12 cellular contexts compared by ENCODE assay signal in genomic region chr10:109977382-109977806, GRCh38. TPM values are rescaled to one million over a fixed set of nuclear protein-coding genes. Genes with fewer than 3 reads are reported as not detected.
DNase-seq lines count a peak whose midpoint lies in the region; ATAC-seq, FAIRE-seq and TF ChIP-seq lines count a peak whose summit lies in the region.
"Had no signal": no experiment of that assay in that cellular context is flagged by ENCODE, and none has a peak within 500 bp of the region (broad histone marks: within the 10 kb centered on the region; RNA-seq: fewer than 3 reads in every experiment).

No MANE protein-coding gene starts in this region.

- H3K4me1 ChIP-seq in A549 (peaks cover 37% of the 10 kb centered on the region), HUES48 (ENCODE audit: control insufficient read depth, insufficient read depth, low read length) (peaks cover 10% of the 10 kb centered on the region), duodenal mucosa (ENCODE audit: control insufficient read depth in 1 of 2, insufficient read depth in 2 of 2, low read length in 2 of 2) (peaks cover 47 to 57% of the 10 kb centered on the region in 2 donors), mucosa of rectum (ENCODE audit: control insufficient read depth in 2 of 2, insufficient read depth in 2 of 2, low read length in 2 of 2) (peaks cover 30 to 38% of the 10 kb centered on the region in 2 donors)

- no peak overlapping the region for H3K4me3 Mint-ChIP-seq in activated T-cell treated with anti-CD3 and anti-CD28 coated beads, Interleukin-2, amount 50 U/mL, for 4 hours
- H3K4me3 Mint-ChIP-seq: naive B cell had no signal

- H3K27ac ChIP-seq in A549 (peak overlapping the region; percentile 46 to 47; a peak in 3 of 6 replicates), HUES48 (ENCODE audit: low read depth, low read length) (peak overlapping the region; percentile 56), duodenal mucosa (ENCODE audit: low read depth, low read length) (peak overlapping the region; percentile 68), mucosa of rectum (ENCODE audit: low read depth in 2 of 2, low read length in 2 of 2) (peak overlapping the region; percentile 85 to 86)

- H3K9me3 Mint-ChIP-seq in activated T-cell treated with anti-CD3 and anti-CD28 coated beads, Interleukin-2, amount 50 U/mL, for 4 hours, result no peaks in the 10 kb centered on the region
- H3K9me3 Mint-ChIP-seq: naive B cell had no signal

- H3K4me1 Mint-ChIP-seq in activated T-cell treated with anti-CD3 and anti-CD28 coated beads, Interleukin-2, amount 50 U/mL, for 4 hours (ENCODE audit: low read depth), result peaks cover 17% of the 10 kb centered on the region
- H3K4me1 Mint-ChIP-seq: naive B cell had no signal

- H3K4me3 ChIP-seq in A549 (no peak overlapping the region), HUES48 (ENCODE audit: low read depth, low read length) (no peak overlapping the region), duodenal mucosa (ENCODE audit: low read depth in 1 of 2, low read length in 2 of 2) (peak overlapping the region; percentile 3 to 33), mucosa of rectum (ENCODE audit: low read length in 2 of 2) (peak overlapping the region; percentile 36 to 56)

- no peak for TF ChIP-seq CTCF in A549 (IDR thresholded peaks at IDR 0.05)

- no peaks in the 10 kb centered on the region for H3K36me3 Mint-ChIP-seq in activated T-cell treated with anti-CD3 and anti-CD28 coated beads, Interleukin-2, amount 50 U/mL, for 4 hours (ENCODE audit: insufficient read depth)
- H3K36me3 Mint-ChIP-seq: naive B cell had no signal

- WGBS in A549 (ENCODE audit: missing lambda C conversion rate), result 13% methylated on average over 6 of the region's 6 CpGs

- FAIRE-seq in A549 (lab: Jason Lieb, UNC), result no peak
- FAIRE-seq: frontal cortex, urothelium cell line had no signal

- H3K36me3 ChIP-seq in HUES48 (ENCODE audit: control insufficient read depth, insufficient read depth, low read length), result no peaks in the 10 kb centered on the region
- H3K36me3 ChIP-seq in duodenal mucosa (ENCODE audit: control insufficient read depth in 1 of 2, insufficient read depth in 2 of 2, low read length in 2 of 2), result no peaks in the 10 kb centered on the region
- no peaks in the 10 kb centered on the region for H3K36me3 ChIP-seq in mucosa of rectum (ENCODE audit: control insufficient read depth in 2 of 2, insufficient read depth in 2 of 2, low read length in 2 of 2)

- TF ChIP-seq EP300 in A549 (IDR thresholded peaks at IDR 0.05), result no peak

- no peaks in the 10 kb centered on the region for H3K27me3 Mint-ChIP-seq in activated T-cell treated with anti-CD3 and anti-CD28 coated beads, Interleukin-2, amount 50 U/mL, for 4 hours (ENCODE audit: low read depth)
- H3K27me3 Mint-ChIP-seq: naive B cell had no signal

- ATAC-seq in A549, result peak in 1 of 2 experiments; percentile 75; a peak in 3 of 6 replicates
- ATAC-seq in GM19467 (IDR thresholded peaks at IDR 0.05; ENCODE audit: unreplicated experiment), result no peak
- ATAC-seq in activated T-cell treated with anti-CD3 and anti-CD28 coated beads, Interleukin-2, amount 50 U/mL, for 4 hours, result no peak

- no peaks in the 10 kb centered on the region for H3K27me3 ChIP-seq in HUES48 (ENCODE audit: control insufficient read depth, insufficient read depth, low read length)
- H3K27me3 ChIP-seq in duodenal mucosa (ENCODE audit: control insufficient read depth in 1 of 2, insufficient read depth in 2 of 2, low read length in 2 of 2), result no peaks in the 10 kb centered on the region
- H3K27me3 ChIP-seq in mucosa of rectum (ENCODE audit: control insufficient read depth in 2 of 2, insufficient read depth in 2 of 2, low read length in 2 of 2), result no peaks in the 10 kb centered on the region

- TF ChIP-seq RAD21 in A549 (conservative IDR thresholded peaks at IDR 0.05 in 1 of 2, IDR thresholded peaks at IDR 0.05 in 1 of 2), result no peak

- CTCF ChIA-PET in A549 (lab: Yijun Ruan, JAX), result no interaction called here

- DNase-seq in A549 (ENCODE audit: low read depth in 1 of 2, low spot score in 1 of 2), result peak in 1 of 2 experiments; percentile 54
- DNase-seq in cerebellar nuclear complex (lab: John Stamatoyannopoulos, UW), result no peak
- no peak for DNase-seq in UCSD-AML1 (lab: John Stamatoyannopoulos, UW; ENCODE audit: unreplicated experiment)
- DNase-seq in activated T-cell treated with anti-CD3 and anti-CD28 coated beads, Interleukin-2, amount 50 U/mL, for 4 hours, result no peak
- DNase-seq: naive B cell, NCI-H526 treated with DMSO at 0.1 percent for 48 hours had no signal

- TF ChIP-seq POLR2A in A549 (IDR thresholded peaks at IDR 0.05; ENCODE audit: low read length), result no peak

- no peaks in the 10 kb centered on the region for H3K9me3 ChIP-seq in A549
- H3K9me3 ChIP-seq in HUES48 (ENCODE audit: control insufficient read depth, insufficient read depth, low read length), result no peaks in the 10 kb centered on the region
- H3K9me3 ChIP-seq in duodenal mucosa (ENCODE audit: control insufficient read depth in 1 of 2, low read length in 2 of 2), result no peaks in the 10 kb centered on the region
- H3K9me3 ChIP-seq in mucosa of rectum (ENCODE audit: control insufficient read depth in 2 of 2, low read length in 2 of 2), result no peaks in the 10 kb centered on the region

- H3K9ac ChIP-seq in HUES48 (ENCODE audit: low read depth, low read length) (no peak overlapping the region), duodenal mucosa (ENCODE audit: low read depth in 1 of 2, low read length in 2 of 2) (peak overlapping the region in 1 of 2 donors; percentile 37), mucosa of rectum (ENCODE audit: low read depth in 1 of 2, low read length in 2 of 2) (peak overlapping the region; percentile 35 to 62)

- peak overlapping the region; percentile 52 for H3K4me2 ChIP-seq in A549

- POLR2A ChIA-PET in A549 (lab: Yijun Ruan, JAX), result no interaction called here

TF ChIP-seq in A549, 52 proteins besides CTCF, POLR2A, EP300 and RAD21:
- TF ChIP-seq NR3C1 (IDR thresholded peaks at IDR 0.05), result no peak
- no peak for TF ChIP-seq HOXB13 (CRISPR knock-in tag; IDR thresholded peaks at IDR 0.05; ENCODE audit: low read depth)
- TF ChIP-seq BCL3 (IDR thresholded peaks at IDR 0.05), result no peak
- TF ChIP-seq SMC3 (IDR thresholded peaks at IDR 0.05), result no peak
- TF ChIP-seq GATA3 (IDR thresholded peaks at IDR 0.05; ENCODE audit: borderline replicate concordance), result no peak
- no peak for TF ChIP-seq HOXB5 (CRISPR knock-in tag; IDR thresholded peaks at IDR 0.05)
- TF ChIP-seq NPAS2 (CRISPR knock-in tag; IDR thresholded peaks at IDR 0.05; ENCODE audit: borderline replicate concordance), result no peak

RNA-seq across cellular contexts. Expression of gene ADD3, which starts 30.4 kb away (rescaled TPM):
- polyA plus RNA-seq in A549 (2011; rRNA removed) (48.2 and 49.1 TPM in 2 replicates), A549 (2017; fragmentation: RNase III; extraction: RNeasy Plus Mini Kit Qiagen cat#74134 plus additional on column Dnase treatment) (7.8 to 11.6 TPM (median 9.8 TPM) in 3 replicates)
- polyA plus RNA-seq in A549 (2012; cell fraction: cytosol; rRNA removed), result 7.3 and 14.4 TPM in 2 replicates
- polyA plus RNA-seq in A549 (2012; cell fraction: nucleus; rRNA removed), result 5.3 and 6.2 TPM in 2 replicates
- 36.2 and 37.6 TPM in 2 replicates for polyA minus RNA-seq in A549 (2011; rRNA and poly(A)+ RNA removed)
- 10 to 100 TPM; 14.5 to 18.8 (median 16.6) TPM for total RNA-seq in activated T-cell treated with anti-CD3 and anti-CD28 coated beads, Interleukin-2, amount 50 U/mL, for 4 hours

RNA-seq across cellular contexts. Expression of gene XPNPEP1, which starts 54.1 kb away (rescaled TPM):
- 53.9 and 107 TPM in 2 replicates for polyA plus RNA-seq in A549 (2011; rRNA removed)
- polyA plus RNA-seq in A549 (2012; cell fraction: cytosol; rRNA removed), result 140 and 153 TPM in 2 replicates
- 122 and 185 TPM in 2 replicates for polyA plus RNA-seq in A549 (2012; cell fraction: nucleus; rRNA removed)
- polyA plus RNA-seq in A549 (2017; fragmentation: RNase III; extraction: RNeasy Plus Mini Kit Qiagen cat#74134 plus additional on column Dnase treatment), result 30.6 to 32.7 TPM (median 32.5 TPM) in 3 replicates
- 229 and 246 TPM in 2 replicates for polyA minus RNA-seq in A549 (2011; rRNA and poly(A)+ RNA removed)
- total RNA-seq in activated T-cell treated with anti-CD3 and anti-CD28 coated beads, Interleukin-2, amount 50 U/mL, for 4 hours, result 10 to 100 TPM; 57.0 to 62.6 (median 62.4) TPM

Comparison
In these comparisons a context has a peak if more than half of its experiments do, and no peak if none do; other contexts are left out.
1. H3K4me3 ChIP-seq: peak in duodenal mucosa (2 of 2) and mucosa of rectum (2 of 2); none in A549 (single experiment) and HUES48 (single experiment).
2. Peak in every context shown above with its lines, with median percentiles within 50 percentile points of each other: H3K27ac ChIP-seq.